Comparison of ENCODE assay signal across 14 cellular contexts in genomic region chr12:32448581-32448980, GRCh38. TPM values are rescaled to one million over a fixed set of nuclear protein-coding genes. Genes with fewer than 3 reads are reported as not detected.
A peak's percentile ranks its signal among the peaks of the same experiment; 100 is the strongest.
DNase-seq lines count a peak whose midpoint lies in the region; TF ChIP-seq lines count a peak whose summit lies in the region.
"Had no signal": no experiment of that assay in that cellular context is flagged by ENCODE, and none has a peak within 500 bp of the region (broad histone marks: within the 10 kb centered on the region; RNA-seq: fewer than 3 reads in every experiment).

No MANE protein-coding gene starts in this region.

- H2AFZ ChIP-seq in H9 (ENCODE audit: low read length): no peak overlapping the region

- H3K4me3 ChIP-seq in BE2C (ENCODE audit: low read depth, low read length): no peak overlapping the region
- H3K4me3 ChIP-seq in WERI-Rb-1 (ENCODE audit: low read depth, low read length): no peak overlapping the region
- no peak overlapping the region for H3K4me3 ChIP-seq in fibroblast of mammary gland (ENCODE audit: control insufficient read depth, low read depth, low read length)
- H3K4me3 ChIP-seq: esophagus squamous epithelium had no signal

- H4K5ac ChIP-seq in H9 (ENCODE audit: insufficient read length, low read depth, low read length): no peak overlapping the region

- no peak overlapping the region for H2BK120ac ChIP-seq in H9 (ENCODE audit: low read depth, low read length, poor library complexity, severe bottlenecking)

- no peak overlapping the region for H3K18ac ChIP-seq in H9 (ENCODE audit: insufficient read length, low read depth, low read length)

- H3K56ac ChIP-seq in H9 (ENCODE audit: insufficient read length, low read depth, low read length): no peak overlapping the region

- no CpG with 5 or more reads among the region's 6 CpGs for WGBS in H9 (ENCODE audit: extremely low coverage, insufficient read length, low lambda C conversion rate)

- H3K14ac ChIP-seq in H9 (ENCODE audit: insufficient read depth, low read length): no peak overlapping the region

- H2BK5ac ChIP-seq in H9 (ENCODE audit: insufficient read length, low read length): no peak overlapping the region

- no peak overlapping the region for H3K4ac ChIP-seq in H9 (ENCODE audit: low read depth, low read length)

- H2BK12ac ChIP-seq in H9 (ENCODE audit: insufficient read length, low read depth, low read length): no peak overlapping the region

- TF ChIP-seq CTCF in BE2C (IDR thresholded peaks at IDR 0.05; ENCODE audit: low read depth, low read length): 0 out of 2 replicates have a peak, but pooled peaks have one; percentile 7
- 0 out of 3 replicates have a peak, but pooled peaks have one; percentile 11 for TF ChIP-seq CTCF in H9 (conservative IDR thresholded peaks at IDR 0.05)
- TF ChIP-seq CTCF in WERI-Rb-1 (IDR thresholded peaks at IDR 0.05; ENCODE audit: low read depth, low read length): 0 out of 2 replicates have a peak, but pooled peaks have one; percentile 5
- TF ChIP-seq CTCF in fibroblast of mammary gland (conservative IDR thresholded peaks at IDR 0.05; ENCODE audit: control insufficient read depth, insufficient read depth, low read depth, low read length): no peak

- H3K36me3 Mint-ChIP-seq in H9 (ENCODE audit: insufficient read depth in 1 of 3, low read depth in 3 of 3): peaks cover 0 to 8% (median 0%) of the 10 kb centered on the region in 3 experiments; a peak in 2 of 7 replicates
- H3K36me3 Mint-ChIP-seq: activated naive CD8-positive, alpha-beta T cell treated with anti-CD3 and anti-CD28 coated beads, Interleukin-2, amount 10 ng/mL, durations not matched to agents 7 days and 5 days; naive thymus-derived CD8-positive, alpha-beta T cell had no signal

- no peak overlapping the region for H2BK15ac ChIP-seq in H9 (ENCODE audit: low read depth, low read length)

- no peak overlapping the region for H3T11ph ChIP-seq in H9 (ENCODE audit: low read length)

- no peaks in the 10 kb centered on the region for H3K27me3 Mint-ChIP-seq in H9 (ENCODE audit: low read depth)
- H3K27me3 Mint-ChIP-seq: activated naive CD8-positive, alpha-beta T cell treated with anti-CD3 and anti-CD28 coated beads, Interleukin-2, amount 10 ng/mL, durations not matched to agents 7 days and 5 days had no signal

- peak overlapping the region; percentile 6 to 92 (median 55); a peak in 5 of 7 replicates for H3K27ac Mint-ChIP-seq in H9
- H3K27ac Mint-ChIP-seq: activated naive CD8-positive, alpha-beta T cell treated with anti-CD3 and anti-CD28 coated beads, Interleukin-2, amount 10 ng/mL, durations not matched to agents 7 days and 5 days; naive thymus-derived CD8-positive, alpha-beta T cell had no signal

- H3K9ac ChIP-seq in H9 (ENCODE audit: extremely low read depth, insufficient read length, low read length): no peak overlapping the region

- peaks cover 35% of the 10 kb centered on the region; the same call in 1 of the 2 replicates for H3K79me2 ChIP-seq in H9 (ENCODE audit: insufficient read depth, low read length)

- no peak overlapping the region for H3K23ac ChIP-seq in H9 (ENCODE audit: insufficient read length, low read depth, low read length)

- no peaks in the 10 kb centered on the region for H3K9me3 Mint-ChIP-seq in H9
- H3K9me3 Mint-ChIP-seq: activated naive CD8-positive, alpha-beta T cell treated with anti-CD3 and anti-CD28 coated beads, Interleukin-2, amount 10 ng/mL, durations not matched to agents 7 days and 5 days; naive thymus-derived CD8-positive, alpha-beta T cell had no signal

- no peak overlapping the region for H3K4me3 Mint-ChIP-seq in H9
- H3K4me3 Mint-ChIP-seq: activated naive CD8-positive, alpha-beta T cell treated with anti-CD3 and anti-CD28 coated beads, Interleukin-2, amount 10 ng/mL, durations not matched to agents 7 days and 5 days; naive thymus-derived CD8-positive, alpha-beta T cell had no signal

- H3K4me2 ChIP-seq in H9 (ENCODE audit: insufficient read depth, insufficient read length, low read length): no peak overlapping the region

- no peaks in the 10 kb centered on the region for H3K23me2 ChIP-seq in H9 (ENCODE audit: insufficient read length, low read depth, low read length, poor library complexity, severe bottlenecking)

- H4K20me1 ChIP-seq in H9 (ENCODE audit: control insufficient read depth, insufficient read depth, insufficient read length): no peaks in the 10 kb centered on the region

- H4K8ac ChIP-seq in H9 (replicated peaks; ENCODE audit: insufficient read length, low read depth, low read length): no peak overlapping the region

- H2BK20ac ChIP-seq in H9 (ENCODE audit: low read depth, low read length, poor library complexity, severe bottlenecking): no peak overlapping the region

- no peak overlapping the region for H2AK5ac ChIP-seq in H9 (ENCODE audit: insufficient read length, low read length)

- H3K36me3 ChIP-seq in BE2C (no peaks in the 10 kb centered on the region), WERI-Rb-1 (no peaks in the 10 kb centered on the region)
- H3K36me3 ChIP-seq: esophagus squamous epithelium had no signal

- peaks cover 4% of the 10 kb centered on the region for H3K79me1 ChIP-seq in H9 (ENCODE audit: insufficient read depth, low read depth, low read length, poor library complexity, severe bottlenecking)

- H4K91ac ChIP-seq in H9 (ENCODE audit: insufficient read length, low read depth, low read length): no peak overlapping the region

- no peaks in the 10 kb centered on the region for H3K9me3 ChIP-seq in BE2C
- no peaks in the 10 kb centered on the region for H3K9me3 ChIP-seq in H9 (ENCODE audit: control insufficient read depth, low read depth, low read length)
- H3K9me3 ChIP-seq in WERI-Rb-1 (ENCODE audit: severe bottlenecking): no peaks in the 10 kb centered on the region
- H3K9me3 ChIP-seq: esophagus squamous epithelium had no signal

- H3K4me1 Mint-ChIP-seq in H9: peaks cover 68 to 71% of the 10 kb centered on the region in 2 experiments

- H3K27me3 ChIP-seq in BE2C (no peaks in the 10 kb centered on the region; the same call in 1 of the 2 replicates), H9 (ENCODE audit: insufficient read depth, low read length) (no peaks in the 10 kb centered on the region), WERI-Rb-1 (ENCODE audit: insufficient read depth, low read depth, severe bottlenecking) (no peaks in the 10 kb centered on the region)
- H3K27me3 ChIP-seq: esophagus squamous epithelium had no signal

- H3K4me1 ChIP-seq in BE2C (no peaks in the 10 kb centered on the region), H9 (ENCODE audit: insufficient read depth, low read length) (peaks cover 18% of the 10 kb centered on the region; the same call in 1 of the 2 replicates)

- H3K27ac ChIP-seq in H9 (ENCODE audit: insufficient read length, low read depth, low read length) (no peak overlapping the region), WERI-Rb-1 (no peak overlapping the region)
- H3K27ac ChIP-seq: esophagus squamous epithelium had no signal

- DNase-seq in BE2C (no peak), H9 (no peak), WERI-Rb-1 (no peak), fibroblast of mammary gland (ENCODE audit: low read depth) (peak; percentile 19), NCI-H2196 treated with DMSO at 0.1 percent for 48 hours (lab: John Stamatoyannopoulos, UW; ENCODE audit: unreplicated experiment) (no peak), NCI-H2029 treated with DMSO at 0.1 percent for 48 hours (lab: John Stamatoyannopoulos, UW) (no peak), NOMO-1 (lab: John Stamatoyannopoulos, UW; ENCODE audit: unreplicated experiment in 2 of 2) (no peak)
- no peak for DNase-seq in stimulated activated CD4-positive, alpha-beta T cell treated with anti-CD3 and anti-CD28 coated beads, Interleukin-4, amount 100 ng/mL, for 1 hour
- DNase-seq: activated naive CD8-positive, alpha-beta T cell treated with anti-CD3 and anti-CD28 coated beads, Interleukin-2, amount 10 ng/mL, durations not matched to agents 7 days and 5 days; DMS 273 treated with DMSO at 0.1 percent for 48 hours; esophagus squamous epithelium; hippocampal formation; MV-4-11; naive thymus-derived CD8-positive, alpha-beta T cell had no signal

RNA-seq across cellular contexts. Expression of gene FGD4, which starts 49.2 kb away (rescaled TPM):
- 2.5 TPM for polyA plus RNA-seq in BE2C (2012; ENCODE audit: insufficient read depth, insufficient read length, low read depth)
- total RNA-seq in H9 (2021): 53.9 and 54.3 TPM in 2 replicates
